Comparison of ENCODE assay signal across 8 cellular contexts in genomic region chr15:83069211-83069642, GRCh38. TPM values are rescaled to one million over a fixed set of nuclear protein-coding genes. Genes with fewer than 3 reads are reported as not detected.
DNase-seq lines count a peak whose midpoint lies in the region; ATAC-seq and TF ChIP-seq lines count a peak whose summit lies in the region.
"Not testable (repeated sequence)": the region's sequence is repeated elsewhere in the genome, so short reads cannot be mapped to it uniquely, and the experiment has no call there.

No MANE protein-coding gene starts in this region.

- H3K9me3 Mint-ChIP-seq in activated CD8-positive, alpha-beta T cell treated with anti-CD3 and anti-CD28 coated beads for 36 hours: peaks cover 11% of the 10 kb centered on the region
- H3K9me3 Mint-ChIP-seq in activated naive CD8-positive, alpha-beta T cell (ENCODE audit: low read depth): not testable (repeated sequence)

- not testable (repeated sequence) for H3K9me3 ChIP-seq in T-helper 17 cell (ENCODE audit: control insufficient read depth, low read length, poor library complexity, severe bottlenecking)

- TF ChIP-seq CTCF in AG10803 (conservative IDR thresholded peaks at IDR 0.05; ENCODE audit: low read length); NB4 (IDR thresholded peaks at IDR 0.05; ENCODE audit: low read depth, low read length); activated CD8-positive, alpha-beta T cell treated with anti-CD3 and anti-CD28 coated beads for 36 hours (IDR thresholded peaks at IDR 0.05); fibroblast of pulmonary artery (IDR thresholded peaks at IDR 0.05; ENCODE audit: low read length, missing control alignments): not testable (repeated sequence)

- ATAC-seq in T-helper 17 cell: peak; percentile 39
- peak; percentile 15 for ATAC-seq in activated CD8-positive, alpha-beta T cell treated with anti-CD3 and anti-CD28 coated beads for 36 hours

- TF ChIP-seq POLR2A in NB4 (IDR thresholded peaks at IDR 0.05; ENCODE audit: extremely low read depth, insufficient read length): not testable (repeated sequence)

- H3K36me3 Mint-ChIP-seq in T-helper 17 cell (ENCODE audit: low read depth); activated naive CD8-positive, alpha-beta T cell: not testable (repeated sequence)
- H3K36me3 Mint-ChIP-seq in activated CD8-positive, alpha-beta T cell treated with anti-CD3 and anti-CD28 coated beads for 36 hours (ENCODE audit: low read depth): peaks cover 22% of the 10 kb centered on the region

- peak; percentile 11 for DNase-seq in AG10803 (ENCODE audit: low read depth)
- DNase-seq in H4 (ENCODE audit: low spot score): peak; percentile 27
- DNase-seq in NB4 (ENCODE audit: low read depth): peak; percentile 62
- peak; percentile 15 to 36 (median 21) for DNase-seq in T-helper 17 cell
- peak; percentile 67 for DNase-seq in activated CD8-positive, alpha-beta T cell treated with anti-CD3 and anti-CD28 coated beads for 36 hours
- DNase-seq in fibroblast of pulmonary artery (ENCODE audit: low read depth): peak; percentile 17
- DNase-seq in stimulated activated CD4-positive, alpha-beta T cell treated with anti-CD3 and anti-CD28 coated beads, Interleukin-15, amount 100 ng/mL, for 48 hours (ENCODE audit: low read depth in 2 of 2): peak; percentile 16 to 19

- H3K4me3 Mint-ChIP-seq in T-helper 17 cell: peak overlapping the region; percentile 2
- peak overlapping the region; percentile 38 for H3K4me3 Mint-ChIP-seq in activated CD8-positive, alpha-beta T cell treated with anti-CD3 and anti-CD28 coated beads for 36 hours
- not testable (repeated sequence) for H3K4me3 Mint-ChIP-seq in activated naive CD8-positive, alpha-beta T cell

- peaks cover 20% of the 10 kb centered on the region for H3K4me1 Mint-ChIP-seq in T-helper 17 cell
- H3K4me1 Mint-ChIP-seq in activated CD8-positive, alpha-beta T cell treated with anti-CD3 and anti-CD28 coated beads for 36 hours (ENCODE audit: low read depth): peaks cover 17% of the 10 kb centered on the region
- H3K4me1 Mint-ChIP-seq in activated naive CD8-positive, alpha-beta T cell (ENCODE audit: low read depth): peaks cover 17% of the 10 kb centered on the region

- CTCF ChIA-PET in activated CD8-positive, alpha-beta T cell treated with anti-CD3 and anti-CD28 coated beads for 36 hours (lab: Charles Lee): interaction anchor here (1.5 kb wide), 1 partner anchor 8 kb away, joined by 4 read pairs; no protein-coding TSS in a partner anchor

- POLR2A ChIA-PET in activated CD8-positive, alpha-beta T cell treated with anti-CD3 and anti-CD28 coated beads for 36 hours (lab: Charles Lee): not testable (repeated sequence)

- intact Hi-C loops in activated CD8-positive, alpha-beta T cell treated with anti-CD3 and anti-CD28 coated beads for 36 hours (cut with micrococcal nuclease): loop anchor here (5.0 kb wide), 1 partner anchor 143 kb away; no protein-coding TSS in a partner anchor

- not testable (repeated sequence) for H3K4me3 ChIP-seq in AG10803 (ENCODE audit: low read length); NB4 (ENCODE audit: low read depth, low read length); fibroblast of pulmonary artery (replicated peaks; ENCODE audit: low read depth, low read length)

- not testable (repeated sequence) for H3K27ac Mint-ChIP-seq in T-helper 17 cell
- peak overlapping the region; percentile 49 for H3K27ac Mint-ChIP-seq in activated CD8-positive, alpha-beta T cell treated with anti-CD3 and anti-CD28 coated beads for 36 hours
- H3K27ac Mint-ChIP-seq in activated naive CD8-positive, alpha-beta T cell: peak overlapping the region; percentile 54

- not testable (repeated sequence) for H3K27me3 Mint-ChIP-seq in T-helper 17 cell; activated CD8-positive, alpha-beta T cell treated with anti-CD3 and anti-CD28 coated beads for 36 hours; activated naive CD8-positive, alpha-beta T cell

RNA-seq across cellular contexts. Expression of gene BTBD1, which starts 2.2 kb away (rescaled TPM):
- 44.4 and 51.6 TPM in 2 replicates for total RNA-seq in H4 (2014; rRNA removed; shearing (Covaris generic))
- 10 to 100 TPM; 37.6 to 45.3 TPM for total RNA-seq in T-helper 17 cell
- 10 to 100 TPM; 63.3 to 63.8 TPM for total RNA-seq in activated CD8-positive, alpha-beta T cell treated with anti-CD3 and anti-CD28 coated beads for 36 hours

RNA-seq across cellular contexts. Expression of gene TM6SF1, which starts 38.2 kb away (rescaled TPM):
- total RNA-seq in H4 (2014; rRNA removed; shearing (Covaris generic)): 0.04 TPM in 1 of 2 replicates, not detected in the other
- 1 to 10 TPM in 1 of 2 donors, under 1 TPM in 1; 0.85 to 4.3 TPM for total RNA-seq in T-helper 17 cell
- 1 to 10 TPM; 5.6 TPM for total RNA-seq in activated CD8-positive, alpha-beta T cell treated with anti-CD3 and anti-CD28 coated beads for 36 hours

RNA-seq across cellular contexts. Expression of gene C15orf40, which starts 57.8 kb away (rescaled TPM):
- total RNA-seq in H4 (2014; rRNA removed; shearing (Covaris generic)): 27.5 and 39.5 TPM in 2 replicates
- total RNA-seq in T-helper 17 cell: 10 to 100 TPM; 12.9 to 13.9 TPM
- 10 to 100 TPM; 25.6 to 30.2 TPM for total RNA-seq in activated CD8-positive, alpha-beta T cell treated with anti-CD3 and anti-CD28 coated beads for 36 hours

Comparison
In these comparisons a context has a peak if more than half of its experiments do, and no peak if none do; other contexts are left out.
1. DNase-seq: peak in every context shown above with its lines; median percentile 67 in activated CD8-positive, alpha-beta T cell treated with anti-CD3 and anti-CD28 coated beads for 36 hours; 62 in NB4; 27 in H4; 21 in T-helper 17 cell; 18 in stimulated activated CD4-positive, alpha-beta T cell treated with anti-CD3 and anti-CD28 coated beads, Interleukin-15, amount 100 ng/mL, for 48 hours; 17 in fibroblast of pulmonary artery; 11 in AG10803.